ENCODE assay signal across 1 cellular context in the genomic region with DNA sequence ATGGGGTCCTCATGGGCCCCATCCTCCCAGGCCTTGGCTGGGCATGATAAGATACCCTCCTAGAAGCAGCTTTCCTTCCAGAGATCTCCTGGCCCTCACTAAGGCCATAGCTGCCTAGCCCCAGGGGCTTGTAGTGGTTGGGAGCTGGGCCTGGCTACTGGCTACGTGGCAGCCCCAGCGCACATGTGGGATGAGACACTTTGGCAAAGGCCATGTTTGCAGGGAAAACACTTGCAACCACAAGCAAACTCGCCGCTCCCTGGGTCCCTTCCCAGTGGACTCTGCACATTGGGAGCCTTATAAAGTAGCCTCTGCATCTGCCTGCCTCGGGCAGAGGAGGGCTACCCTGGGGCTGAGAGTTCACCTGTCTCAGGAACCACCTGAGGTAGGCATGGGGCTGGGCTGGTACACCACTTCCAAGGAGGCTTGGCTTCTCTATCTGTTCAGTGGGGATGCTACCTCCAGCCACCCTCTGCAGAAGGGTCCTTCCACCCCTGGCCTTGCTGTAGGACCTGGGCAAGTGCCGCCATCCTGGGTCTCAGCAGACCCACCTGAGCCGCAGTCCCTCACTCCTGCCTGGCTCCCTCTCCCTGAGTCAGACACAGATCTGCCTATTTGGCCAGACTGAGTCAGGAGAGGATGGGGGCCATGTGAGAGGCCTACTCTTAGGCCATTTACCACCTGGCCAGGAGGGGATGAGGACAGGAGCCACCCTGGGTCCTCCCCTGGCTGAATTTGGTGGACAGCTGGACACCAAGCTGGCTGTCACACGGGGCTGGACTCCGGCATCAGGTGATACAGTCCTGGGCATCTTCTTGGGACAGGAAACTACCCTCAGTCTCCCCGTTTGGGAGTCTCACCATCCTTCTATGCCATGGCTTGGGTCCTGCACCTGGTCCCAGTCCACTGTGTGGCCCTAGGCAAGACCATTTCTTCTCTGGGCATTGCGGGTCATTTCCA.
TF ChIP-seq lines count a peak whose summit lies in the region.

TSS of gene BPIFB2 (plus strand) at position 329 of the 960 bp plus-strand sequence. CDS start 871 bp downstream, outside the sequence.

TF ChIP-seq in H1, 55 proteins besides CTCF, POLR2A, EP300 and RAD21:
- TF ChIP-seq RXRA (IDR thresholded peaks at IDR 0.05; ENCODE audit: insufficient read depth, low read depth, low read length) = no peak
- TF ChIP-seq, protein P1, sequence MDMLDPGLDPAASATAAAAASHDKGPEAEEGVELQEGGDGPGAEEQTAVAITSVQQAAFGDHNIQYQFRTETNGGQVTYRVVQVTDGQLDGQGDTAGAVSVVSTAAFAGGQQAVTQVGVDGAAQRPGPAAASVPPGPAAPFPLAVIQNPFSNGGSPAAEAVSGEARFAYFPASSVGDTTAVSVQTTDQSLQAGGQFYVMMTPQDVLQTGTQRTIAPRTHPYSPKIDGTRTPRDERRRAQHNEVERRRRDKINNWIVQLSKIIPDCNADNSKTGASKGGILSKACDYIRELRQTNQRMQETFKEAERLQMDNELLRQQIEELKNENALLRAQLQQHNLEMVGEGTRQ (IDR thresholded peaks at IDR 0.05; ENCODE audit: low read length) = no peak
- TF ChIP-seq ZNF274 (IDR thresholded peaks at IDR 0.05; ENCODE audit: borderline replicate concordance, extremely low read depth, low read length) = no peak
- no peak for TF ChIP-seq SIX5 (IDR thresholded peaks at IDR 0.05; ENCODE audit: low read depth, low read length)
- no peak for TF ChIP-seq KDM1A (IDR thresholded peaks at IDR 0.05; ENCODE audit: borderline replicate concordance, low read length)
- TF ChIP-seq PHF8 (conservative IDR thresholded peaks at IDR 0.05; ENCODE audit: low read depth, low read length) = no peak
- TF ChIP-seq CEBPB (IDR thresholded peaks at IDR 0.05; ENCODE audit: low read depth, low read length) = no peak
- no peak for TF ChIP-seq HDAC6 (IDR thresholded peaks at IDR 0.05; ENCODE audit: low read depth, low read length)
- TF ChIP-seq BACH1 (IDR thresholded peaks at IDR 0.05; ENCODE audit: low read length) = no peak
- TF ChIP-seq CTBP2 (IDR thresholded peaks at IDR 0.05; ENCODE audit: borderline replicate concordance, insufficient read depth, insufficient read length, low read length) = no peak
- TF ChIP-seq SRF (IDR thresholded peaks at IDR 0.05; ENCODE audit: low read depth, low read length) = no peak
- no peak for TF ChIP-seq SP2 (IDR thresholded peaks at IDR 0.05; ENCODE audit: low read length)
- no peak for TF ChIP-seq RBBP5 (IDR thresholded peaks at IDR 0.05; ENCODE audit: borderline replicate concordance, low read depth, low read length)
- TF ChIP-seq SP1 (IDR thresholded peaks at IDR 0.05; ENCODE audit: low read depth, low read length) = no peak
- no peak for TF ChIP-seq EGR1 (IDR thresholded peaks at IDR 0.05; ENCODE audit: borderline replicate concordance, low read depth, low read length)
- TF ChIP-seq, protein P2, sequence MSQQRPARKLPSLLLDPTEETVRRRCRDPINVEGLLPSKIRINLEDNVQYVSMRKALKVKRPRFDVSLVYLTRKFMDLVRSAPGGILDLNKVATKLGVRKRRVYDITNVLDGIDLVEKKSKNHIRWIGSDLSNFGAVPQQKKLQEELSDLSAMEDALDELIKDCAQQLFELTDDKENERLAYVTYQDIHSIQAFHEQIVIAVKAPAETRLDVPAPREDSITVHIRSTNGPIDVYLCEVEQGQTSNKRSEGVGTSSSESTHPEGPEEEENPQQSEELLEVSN (IDR thresholded peaks at IDR 0.05) = no peak
- no peak for TF ChIP-seq GTF2F1 (IDR thresholded peaks at IDR 0.05; ENCODE audit: borderline replicate concordance, low read depth, low read length)
- no peak for TF ChIP-seq MAFK (IDR thresholded peaks at IDR 0.05; ENCODE audit: low read depth, low read length)
- no peak for TF ChIP-seq JUN (IDR thresholded peaks at IDR 0.05; ENCODE audit: low read depth, low read length)
- TF ChIP-seq SP4 (IDR thresholded peaks at IDR 0.05; ENCODE audit: low read length) = no peak
TF ChIP-seq in H1: peak in this region for 0.
